ENCODE assay signal across 9 cellular contexts in genomic region chr15:98650871-98651481, GRCh38. TPM values are rescaled to one million over a fixed set of nuclear protein-coding genes. Genes with fewer than 3 reads are reported as not detected.
DNase-seq lines count a peak whose midpoint lies in the region; ATAC-seq, FAIRE-seq and TF ChIP-seq lines count a peak whose summit lies in the region.
"Had no signal": no experiment of that assay in that cellular context is flagged by ENCODE, and none has a peak within 500 bp of the region (broad histone marks: within the 10 kb centered on the region; RNA-seq: fewer than 3 reads in every experiment).

No MANE protein-coding gene starts in this region.

- peak overlapping the region; percentile 76 to 89 for H3K9ac ChIP-seq in stomach smooth muscle (ENCODE audit: low read length in 2 of 2)

- H3K27me3 ChIP-seq in BE2C (peaks cover 13% of the 10 kb centered on the region), bronchial epithelial cell (ENCODE audit: control insufficient read depth, insufficient read depth, low read length) (no peaks in the 10 kb centered on the region), lower lobe of right lung (ENCODE audit: low read depth) (peaks cover 6% of the 10 kb centered on the region), stomach smooth muscle (ENCODE audit: control insufficient read depth in 1 of 2, insufficient read depth in 2 of 2, low read length in 2 of 2) (no peaks in the 10 kb centered on the region)

- H3K27ac ChIP-seq in lower lobe of right lung (peak overlapping the region; percentile 87), stomach smooth muscle (ENCODE audit: low read length) (peak overlapping the region; percentile 77)

- TF ChIP-seq CTCF in BE2C (IDR thresholded peaks at IDR 0.05; ENCODE audit: low read depth, low read length) (no peak), bronchial epithelial cell (IDR thresholded peaks at IDR 0.05; ENCODE audit: insufficient read depth, low read length, severe bottlenecking) (no peak), lower lobe of right lung (IDR thresholded peaks at IDR 0.05) (no peak)

- intact Hi-C loops in lower lobe of right lung (cut with DNase I): loop anchor here (10.0 kb wide), 1 partner anchor 126 kb away; no protein-coding TSS in a partner anchor

- H3K4me1 ChIP-seq in BE2C (peaks cover 6% of the 10 kb centered on the region), lower lobe of right lung (peaks cover 56% of the 10 kb centered on the region), stomach smooth muscle (ENCODE audit: control insufficient read depth, insufficient read depth, low read length) (peaks cover 14% of the 10 kb centered on the region)

- ATAC-seq in lower lobe of right lung (no peak), HG03095 (IDR thresholded peaks at IDR 0.05; ENCODE audit: unreplicated experiment) (no peak)

- no peaks in the 10 kb centered on the region for H3K9me3 ChIP-seq in BE2C
- H3K9me3 ChIP-seq in lower lobe of right lung: no peaks in the 10 kb centered on the region
- no peaks in the 10 kb centered on the region for H3K9me3 ChIP-seq in stomach smooth muscle (ENCODE audit: control insufficient read depth in 2 of 2, low read length in 2 of 2)

- no peak for DNase-seq in BE2C
- no peak for DNase-seq in bronchial epithelial cell (ENCODE audit: low read depth)
- DNase-seq in lower lobe of right lung: no peak
- no peak for DNase-seq in GDM1 (lab: John Stamatoyannopoulos, UW)
- no peak for DNase-seq in activated gamma-delta T cell (lab: John Stamatoyannopoulos, UW)

- H3K4me3 ChIP-seq in BE2C (ENCODE audit: low read depth, low read length): peak overlapping the region; percentile 95
- H3K4me3 ChIP-seq in bronchial epithelial cell (ENCODE audit: low read depth, low read length): peak overlapping the region; percentile 87
- peak overlapping the region; percentile 80 for H3K4me3 ChIP-seq in lower lobe of right lung
- H3K4me3 ChIP-seq in stomach smooth muscle (ENCODE audit: low read length in 2 of 2): peak overlapping the region; percentile 89 to 96

- FAIRE-seq in bronchial epithelial cell (lab: Jason Lieb, UNC): no peak
- FAIRE-seq: GM18507 had no signal

- peaks cover 12% of the 10 kb centered on the region for H3K36me3 ChIP-seq in BE2C
- H3K36me3 ChIP-seq in bronchial epithelial cell (ENCODE audit: control insufficient read depth, insufficient read depth, low read length): no peaks in the 10 kb centered on the region
- no peaks in the 10 kb centered on the region for H3K36me3 ChIP-seq in lower lobe of right lung
- no peaks in the 10 kb centered on the region for H3K36me3 ChIP-seq in stomach smooth muscle (ENCODE audit: control insufficient read depth in 2 of 2, insufficient read depth in 2 of 2, low read length in 2 of 2)

TF ChIP-seq in PFSK-1, 5 proteins besides CTCF, POLR2A, EP300 and RAD21:
- TF ChIP-seq SIN3A (IDR thresholded peaks at IDR 0.05; ENCODE audit: borderline replicate concordance, insufficient read depth, low read length) (no peak; the same call in 1 of the 2 replicates), TAF1 (IDR thresholded peaks at IDR 0.05; ENCODE audit: borderline replicate concordance, insufficient read depth, low read length) (0 out of 2 replicates have a peak, but pooled peaks have one; percentile 8), POLR2AphosphoS5 (IDR thresholded peaks at IDR 0.05; ENCODE audit: low read depth, low read length) (no peak), FOXP2 (optimal IDR thresholded peaks at IDR 0.05; ENCODE audit: borderline replicate concordance, extremely low read depth, extremely low read length, insufficient read depth) (peak; percentile 37), REST (IDR thresholded peaks at IDR 0.05; ENCODE audit: insufficient read depth in 1 of 2, low read depth in 2 of 2, low read length in 2 of 2) (no peak)

RNA-seq across cellular contexts. Expression of gene IGF1R, which starts 2.6 kb away (rescaled TPM):
- polyA plus RNA-seq in BE2C (2012; ENCODE audit: insufficient read depth, insufficient read length, low read depth): 42.3 TPM
- 37.4 TPM for polyA plus RNA-seq in PFSK-1 (2012; ENCODE audit: insufficient read length, low read depth)
- total RNA-seq in bronchial epithelial cell: 23.2 and 39.5 TPM in 2 replicates
- 47.7 TPM for total RNA-seq in lower lobe of right lung
